ENCODE assay signal across 8 cellular contexts in genomic region chr3:27714101-27714526, GRCh38. TPM values are rescaled to one million over a fixed set of nuclear protein-coding genes. Genes with fewer than 3 reads are reported as not detected.
DNase-seq lines count a peak whose midpoint lies in the region; ATAC-seq and TF ChIP-seq lines count a peak whose summit lies in the region.

No MANE protein-coding gene starts in this region.

- POLR2A ChIA-PET in naive thymus-derived CD4-positive, alpha-beta T cell (lab: Charles Lee): interaction anchor here (1.3 kb wide), 1 partner anchor 634 kb away, joined by 7 read pairs; the partner anchor contains the start of genes AZI2 and ZCWPW2

- intact Hi-C loops in naive thymus-derived CD4-positive, alpha-beta T cell (cut with micrococcal nuclease): loop anchor here in 1 of 2 donors (5.0 to 10.0 kb wide), 2 partner anchors 373 to 861 kb away; no protein-coding TSS in a partner anchor

- peak overlapping the region; percentile 98 for H3K27ac Mint-ChIP-seq in central memory CD8-positive, alpha-beta T cell (ENCODE audit: low read depth)
- H3K27ac Mint-ChIP-seq in naive thymus-derived CD4-positive, alpha-beta T cell: peak overlapping the region in 4 of 9 donors; percentile 24 to 81 (median 61)

- H3K27me3 ChIP-seq in naive thymus-derived CD4-positive, alpha-beta T cell (ENCODE audit: control insufficient read depth in 2 of 2, insufficient read depth in 2 of 2, low read length in 2 of 2): peaks cover 0 to 20% of the 10 kb centered on the region in 2 donors

- H3K36me3 ChIP-seq in naive thymus-derived CD4-positive, alpha-beta T cell (ENCODE audit: control insufficient read depth in 2 of 3, insufficient read depth in 3 of 3, low read length in 3 of 3): peaks cover 0 to 12% (median 0%) of the 10 kb centered on the region in 3 experiments

- peak overlapping the region; percentile 98 for H3K4me3 Mint-ChIP-seq in central memory CD8-positive, alpha-beta T cell
- peak overlapping the region; percentile 91 to 100 (median 96) for H3K4me3 Mint-ChIP-seq in naive thymus-derived CD4-positive, alpha-beta T cell

- CTCF ChIA-PET in naive thymus-derived CD4-positive, alpha-beta T cell (lab: Charles Lee): interaction anchor here (0.5 to 4.0 kb wide), 5 partner anchors 197 to 614 kb away, joined by 3 to 65 read pairs (median 5); no protein-coding TSS in a partner anchor

- peak overlapping the region; percentile 58 for H3K27ac ChIP-seq in 22Rv1
- no peak overlapping the region for H3K27ac ChIP-seq in naive thymus-derived CD4-positive, alpha-beta T cell (ENCODE audit: low read depth, low read length)

- no peaks in the 10 kb centered on the region for H3K27me3 Mint-ChIP-seq in central memory CD8-positive, alpha-beta T cell
- H3K27me3 Mint-ChIP-seq in naive thymus-derived CD4-positive, alpha-beta T cell: peaks cover 32 to 88% (median 36%) of the 10 kb centered on the region in 5 donors

- TF ChIP-seq CTCF in 22Rv1 (IDR thresholded peaks at IDR 0.05): no peak

- peaks cover 64% of the 10 kb centered on the region for H3K4me1 Mint-ChIP-seq in central memory CD8-positive, alpha-beta T cell
- peaks cover 24 to 36% (median 30%) of the 10 kb centered on the region in 7 donors for H3K4me1 Mint-ChIP-seq in naive thymus-derived CD4-positive, alpha-beta T cell

- no peaks in the 10 kb centered on the region for H3K9me3 Mint-ChIP-seq in central memory CD8-positive, alpha-beta T cell
- H3K9me3 Mint-ChIP-seq in naive thymus-derived CD4-positive, alpha-beta T cell: peaks cover 0 to 3% (median 0%) of the 10 kb centered on the region in 11 donors

- peaks cover 66% of the 10 kb centered on the region for H3K36me3 Mint-ChIP-seq in central memory CD8-positive, alpha-beta T cell (ENCODE audit: insufficient read depth)
- H3K36me3 Mint-ChIP-seq in naive thymus-derived CD4-positive, alpha-beta T cell: peaks cover 0 to 5% (median 0%) of the 10 kb centered on the region in 5 donors

- peak; percentile 41 for DNase-seq in D341Med (ENCODE audit: low spot score)
- no peak for DNase-seq in central memory CD8-positive, alpha-beta T cell (ENCODE audit: low spot score in 2 of 2)
- DNase-seq in naive thymus-derived CD4-positive, alpha-beta T cell: no peak
- no peak for DNase-seq in NCI-H1092 treated with DMSO at 0.1 percent for 48 hours (lab: John Stamatoyannopoulos, UW)
- no peak for DNase-seq in hypothalamus (lab: John Stamatoyannopoulos, UW)
- no peak for DNase-seq in NCI-H128 (lab: John Stamatoyannopoulos, UW; ENCODE audit: unreplicated experiment)
- DNase-seq in globus pallidus (ENCODE audit: low spot score): no peak

- H3K9me3 ChIP-seq in naive thymus-derived CD4-positive, alpha-beta T cell (ENCODE audit: control insufficient read depth in 2 of 3, low read length in 3 of 3): no peaks in the 10 kb centered on the region

- peak overlapping the region; percentile 77 for H3K4me3 ChIP-seq in naive thymus-derived CD4-positive, alpha-beta T cell (ENCODE audit: low read length)

- H3K4me1 ChIP-seq in naive thymus-derived CD4-positive, alpha-beta T cell (ENCODE audit: control insufficient read depth in 2 of 2, insufficient read depth in 2 of 2, low read length in 2 of 2): peaks cover 10 to 20% of the 10 kb centered on the region in 2 donors

- ATAC-seq in central memory CD8-positive, alpha-beta T cell (replicated peaks; ENCODE audit: extremely low read depth, poor library complexity, severe bottlenecking): no peak
- no peak for ATAC-seq in naive thymus-derived CD4-positive, alpha-beta T cell

RNA-seq across cellular contexts. Expression of gene EOMES, which starts 8.0 kb away (rescaled TPM):
- total RNA-seq in naive thymus-derived CD4-positive, alpha-beta T cell: 1 to 10 TPM in 4 of 5 experiments, under 1 TPM in 1; 0.67 to 9.5 (median 1.4) TPM
- polyA plus RNA-seq in naive thymus-derived CD4-positive, alpha-beta T cell: 1 to 10 TPM; 1.5 to 1.9 TPM
